ENCODE assay signal across 1 cellular context in the genomic region with DNA sequence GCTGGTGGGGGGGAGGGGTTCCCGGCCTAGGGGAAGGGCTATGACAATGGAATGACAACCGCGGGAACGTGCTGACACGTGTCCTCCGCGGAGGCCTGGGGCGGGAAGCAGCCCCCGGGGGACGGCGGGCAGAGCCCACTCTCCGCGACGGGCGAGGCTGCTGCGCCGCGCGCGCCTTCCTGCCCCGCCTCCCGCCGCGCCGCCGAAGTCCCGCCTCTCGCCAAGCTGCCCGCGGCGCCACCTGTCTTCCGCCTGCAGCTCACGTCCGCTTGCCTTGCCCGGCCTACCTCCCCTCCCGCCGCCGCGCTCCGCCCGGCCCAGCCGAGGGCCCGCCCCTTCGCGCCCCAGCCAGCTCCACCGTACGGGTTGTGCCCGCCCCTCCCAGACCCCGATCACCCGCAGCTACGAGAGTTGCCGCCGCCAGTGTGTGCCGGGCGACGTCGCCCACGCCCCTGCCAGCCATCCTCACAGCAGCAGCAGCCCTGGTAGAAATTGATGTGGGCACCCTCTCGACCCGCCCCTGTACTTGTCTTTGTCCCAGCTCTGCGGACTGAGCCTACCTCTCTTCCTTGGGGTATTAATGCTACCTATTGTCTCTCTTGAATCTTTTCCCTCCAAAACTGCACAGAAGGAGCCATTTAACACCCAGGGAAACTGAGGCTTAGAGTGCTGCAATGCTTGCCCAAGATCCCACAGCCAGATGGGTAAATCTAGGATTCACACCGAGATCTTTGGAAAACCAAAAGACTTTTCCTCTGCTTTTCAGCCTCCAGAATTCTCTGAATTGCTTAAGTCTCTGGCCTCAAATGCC.
A peak's percentile ranks its signal among the peaks of the same experiment; 100 is the strongest.
TF ChIP-seq lines count a peak whose summit lies in the region.

A gene with protein sequence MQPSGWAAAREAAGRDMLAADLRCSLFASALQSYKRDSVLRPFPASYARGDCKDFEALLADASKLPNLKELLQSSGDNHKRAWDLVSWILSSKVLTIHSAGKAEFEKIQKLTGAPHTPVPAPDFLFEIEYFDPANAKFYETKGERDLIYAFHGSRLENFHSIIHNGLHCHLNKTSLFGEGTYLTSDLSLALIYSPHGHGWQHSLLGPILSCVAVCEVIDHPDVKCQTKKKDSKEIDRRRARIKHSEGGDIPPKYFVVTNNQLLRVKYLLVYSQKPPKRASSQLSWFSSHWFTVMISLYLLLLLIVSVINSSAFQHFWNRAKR (minus strand): TSS at position 180 of the 811 bp plus-strand sequence. CDS start 457 bp downstream, outside the sequence.

TF ChIP-seq in K562, 482 proteins besides CTCF, POLR2A, EP300 and RAD21 (continued from another document and continues in another):
- TF ChIP-seq, protein P1, sequence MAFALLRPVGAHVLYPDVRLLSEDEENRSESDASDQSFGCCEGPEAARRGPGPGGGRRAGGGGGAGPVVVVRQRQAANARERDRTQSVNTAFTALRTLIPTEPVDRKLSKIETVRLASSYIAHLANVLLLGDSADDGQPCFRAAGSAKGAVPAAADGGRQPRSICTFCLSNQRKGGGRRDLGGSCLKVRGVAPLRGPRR (CRISPR knock-in tag; IDR thresholded peaks at IDR 0.05), result no peak
- TF ChIP-seq BCL6 (CRISPR knock-in tag; IDR thresholded peaks at IDR 0.05) (no peak), FOXP1 (CRISPR knock-in tag; IDR thresholded peaks at IDR 0.05) (0 out of 2 replicates have a peak, but pooled peaks have one; percentile 58), ATF1 (CRISPR knock-in tag; IDR thresholded peaks at IDR 0.05) (no peak), ATF1 (tag; IDR thresholded peaks at IDR 0.05) (peak; percentile 45; the same call in 1 of the 2 replicates), TAF7 (tag; IDR thresholded peaks at IDR 0.05) (no peak), SUPT5H (IDR thresholded peaks at IDR 0.05) (0 out of 2 replicates have a peak, but pooled peaks have one; percentile 53), FOXJ3 (CRISPR knock-in tag; IDR thresholded peaks at IDR 0.05) (no peak), ZNF3 (CRISPR knock-in tag; IDR thresholded peaks at IDR 0.05) (no peak), IRF2 (CRISPR knock-in tag; IDR thresholded peaks at IDR 0.05) (no peak), PHF8 (IDR thresholded peaks at IDR 0.05; ENCODE audit: borderline replicate concordance, low read length) (peak; percentile 83; the same call in 1 of the 2 replicates), L3MBTL2 (IDR thresholded peaks at IDR 0.05) (peak; percentile 65), ATF7 (IDR thresholded peaks at IDR 0.05) (no peak; the same call in 1 of the 2 replicates), ZNF12 (CRISPR knock-in tag; IDR thresholded peaks at IDR 0.05) (no peak), ZC3H11A (IDR thresholded peaks at IDR 0.05; ENCODE audit: low read depth, low read length) (no peak), CCNT2 (IDR thresholded peaks at IDR 0.05; ENCODE audit: borderline replicate concordance, extremely low read depth, insufficient read length, low read depth, low read length) (peak; percentile 76), SP1 (CRISPR knock-in tag; IDR thresholded peaks at IDR 0.05) (peak; percentile 24; the same call in 1 of the 2 replicates), ZC3H8 (IDR thresholded peaks at IDR 0.05) (no peak), PCBP1 (IDR thresholded peaks at IDR 0.05; ENCODE audit: low read depth, low read length, poor library complexity, severe bottlenecking) (peak; percentile 81), RBFOX2 (IDR thresholded peaks at IDR 0.05; ENCODE audit: low read depth, low read length) (peak; percentile 71), ARID1B (IDR thresholded peaks at IDR 0.05) (no peak), MEIS2 (IDR thresholded peaks at IDR 0.05; ENCODE audit: partially characterized antibody) (peak; percentile 26), ETV5 (CRISPR knock-in tag; IDR thresholded peaks at IDR 0.05; ENCODE audit: low read depth) (no peak), HNRNPL (IDR thresholded peaks at IDR 0.05; ENCODE audit: low read depth, low read length) (peak; percentile 96), ZNF24 (IDR thresholded peaks at IDR 0.05) (no peak; the same call in 1 of the 2 replicates)
- TF ChIP-seq, protein P2, sequence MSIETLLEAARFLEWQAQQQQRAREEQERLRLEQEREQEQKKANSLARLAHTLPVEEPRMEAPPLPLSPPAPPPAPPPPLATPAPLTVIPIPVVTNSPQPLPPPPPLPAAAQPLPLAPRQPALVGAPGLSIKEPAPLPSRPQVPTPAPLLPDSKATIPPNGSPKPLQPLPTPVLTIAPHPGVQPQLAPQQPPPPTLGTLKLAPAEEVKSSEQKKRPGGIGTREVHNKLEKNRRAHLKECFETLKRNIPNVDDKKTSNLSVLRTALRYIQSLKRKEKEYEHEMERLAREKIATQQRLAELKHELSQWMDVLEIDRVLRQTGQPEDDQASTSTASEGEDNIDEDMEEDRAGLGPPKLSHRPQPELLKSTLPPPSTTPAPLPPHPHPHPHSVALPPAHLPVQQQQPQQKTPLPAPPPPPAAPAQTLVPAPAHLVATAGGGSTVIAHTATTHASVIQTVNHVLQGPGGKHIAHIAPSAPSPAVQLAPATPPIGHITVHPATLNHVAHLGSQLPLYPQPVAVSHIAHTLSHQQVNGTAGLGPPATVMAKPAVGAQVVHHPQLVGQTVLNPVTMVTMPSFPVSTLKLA (conservative IDR thresholded peaks at IDR 0.05), result peak in 1 of 2 experiments; percentile 23; a peak in 2 of 4 replicates
- TF ChIP-seq, protein P3, sequence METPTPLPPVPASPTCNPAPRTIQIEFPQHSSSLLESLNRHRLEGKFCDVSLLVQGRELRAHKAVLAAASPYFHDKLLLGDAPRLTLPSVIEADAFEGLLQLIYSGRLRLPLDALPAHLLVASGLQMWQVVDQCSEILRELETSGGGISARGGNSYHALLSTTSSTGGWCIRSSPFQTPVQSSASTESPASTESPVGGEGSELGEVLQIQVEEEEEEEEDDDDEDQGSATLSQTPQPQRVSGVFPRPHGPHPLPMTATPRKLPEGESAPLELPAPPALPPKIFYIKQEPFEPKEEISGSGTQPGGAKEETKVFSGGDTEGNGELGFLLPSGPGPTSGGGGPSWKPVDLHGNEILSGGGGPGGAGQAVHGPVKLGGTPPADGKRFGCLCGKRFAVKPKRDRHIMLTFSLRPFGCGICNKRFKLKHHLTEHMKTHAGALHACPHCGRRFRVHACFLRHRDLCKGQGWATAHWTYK (CRISPR knock-in tag; IDR thresholded peaks at IDR 0.05), result 0 out of 2 replicates have a peak, but pooled peaks have one; percentile 55
- TF ChIP-seq, protein P4, sequence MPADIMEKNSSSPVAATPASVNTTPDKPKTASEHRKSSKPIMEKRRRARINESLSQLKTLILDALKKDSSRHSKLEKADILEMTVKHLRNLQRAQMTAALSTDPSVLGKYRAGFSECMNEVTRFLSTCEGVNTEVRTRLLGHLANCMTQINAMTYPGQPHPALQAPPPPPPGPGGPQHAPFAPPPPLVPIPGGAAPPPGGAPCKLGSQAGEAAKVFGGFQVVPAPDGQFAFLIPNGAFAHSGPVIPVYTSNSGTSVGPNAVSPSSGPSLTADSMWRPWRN (IDR thresholded peaks at IDR 0.05; ENCODE audit: low read depth), result no peak
- TF ChIP-seq, protein P5, sequence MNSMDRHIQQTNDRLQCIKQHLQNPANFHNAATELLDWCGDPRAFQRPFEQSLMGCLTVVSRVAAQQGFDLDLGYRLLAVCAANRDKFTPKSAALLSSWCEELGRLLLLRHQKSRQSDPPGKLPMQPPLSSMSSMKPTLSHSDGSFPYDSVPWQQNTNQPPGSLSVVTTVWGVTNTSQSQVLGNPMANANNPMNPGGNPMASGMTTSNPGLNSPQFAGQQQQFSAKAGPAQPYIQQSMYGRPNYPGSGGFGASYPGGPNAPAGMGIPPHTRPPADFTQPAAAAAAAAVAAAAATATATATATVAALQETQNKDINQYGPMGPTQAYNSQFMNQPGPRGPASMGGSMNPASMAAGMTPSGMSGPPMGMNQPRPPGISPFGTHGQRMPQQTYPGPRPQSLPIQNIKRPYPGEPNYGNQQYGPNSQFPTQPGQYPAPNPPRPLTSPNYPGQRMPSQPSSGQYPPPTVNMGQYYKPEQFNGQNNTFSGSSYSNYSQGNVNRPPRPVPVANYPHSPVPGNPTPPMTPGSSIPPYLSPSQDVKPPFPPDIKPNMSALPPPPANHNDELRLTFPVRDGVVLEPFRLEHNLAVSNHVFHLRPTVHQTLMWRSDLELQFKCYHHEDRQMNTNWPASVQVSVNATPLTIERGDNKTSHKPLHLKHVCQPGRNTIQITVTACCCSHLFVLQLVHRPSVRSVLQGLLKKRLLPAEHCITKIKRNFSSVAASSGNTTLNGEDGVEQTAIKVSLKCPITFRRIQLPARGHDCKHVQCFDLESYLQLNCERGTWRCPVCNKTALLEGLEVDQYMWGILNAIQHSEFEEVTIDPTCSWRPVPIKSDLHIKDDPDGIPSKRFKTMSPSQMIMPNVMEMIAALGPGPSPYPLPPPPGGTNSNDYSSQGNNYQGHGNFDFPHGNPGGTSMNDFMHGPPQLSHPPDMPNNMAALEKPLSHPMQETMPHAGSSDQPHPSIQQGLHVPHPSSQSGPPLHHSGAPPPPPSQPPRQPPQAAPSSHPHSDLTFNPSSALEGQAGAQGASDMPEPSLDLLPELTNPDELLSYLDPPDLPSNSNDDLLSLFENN (IDR thresholded peaks at IDR 0.05; ENCODE audit: low read depth in 2 of 2, low read length in 2 of 2), result no peak
- TF ChIP-seq, protein P6, sequence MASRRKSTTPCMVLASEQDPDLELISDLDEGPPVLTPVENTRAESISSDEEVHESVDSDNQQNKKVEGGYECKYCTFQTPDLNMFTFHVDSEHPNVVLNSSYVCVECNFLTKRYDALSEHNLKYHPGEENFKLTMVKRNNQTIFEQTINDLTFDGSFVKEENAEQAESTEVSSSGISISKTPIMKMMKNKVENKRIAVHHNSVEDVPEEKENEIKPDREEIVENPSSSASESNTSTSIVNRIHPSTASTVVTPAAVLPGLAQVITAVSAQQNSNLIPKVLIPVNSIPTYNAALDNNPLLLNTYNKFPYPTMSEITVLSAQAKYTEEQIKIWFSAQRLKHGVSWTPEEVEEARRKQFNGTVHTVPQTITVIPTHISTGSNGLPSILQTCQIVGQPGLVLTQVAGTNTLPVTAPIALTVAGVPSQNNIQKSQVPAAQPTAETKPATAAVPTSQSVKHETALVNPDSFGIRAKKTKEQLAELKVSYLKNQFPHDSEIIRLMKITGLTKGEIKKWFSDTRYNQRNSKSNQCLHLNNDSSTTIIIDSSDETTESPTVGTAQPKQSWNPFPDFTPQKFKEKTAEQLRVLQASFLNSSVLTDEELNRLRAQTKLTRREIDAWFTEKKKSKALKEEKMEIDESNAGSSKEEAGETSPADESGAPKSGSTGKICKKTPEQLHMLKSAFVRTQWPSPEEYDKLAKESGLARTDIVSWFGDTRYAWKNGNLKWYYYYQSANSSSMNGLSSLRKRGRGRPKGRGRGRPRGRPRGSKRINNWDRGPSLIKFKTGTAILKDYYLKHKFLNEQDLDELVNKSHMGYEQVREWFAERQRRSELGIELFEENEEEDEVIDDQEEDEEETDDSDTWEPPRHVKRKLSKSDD (conservative IDR thresholded peaks at IDR 0.05; ENCODE audit: low read length), result no peak
- TF ChIP-seq, protein P7, sequence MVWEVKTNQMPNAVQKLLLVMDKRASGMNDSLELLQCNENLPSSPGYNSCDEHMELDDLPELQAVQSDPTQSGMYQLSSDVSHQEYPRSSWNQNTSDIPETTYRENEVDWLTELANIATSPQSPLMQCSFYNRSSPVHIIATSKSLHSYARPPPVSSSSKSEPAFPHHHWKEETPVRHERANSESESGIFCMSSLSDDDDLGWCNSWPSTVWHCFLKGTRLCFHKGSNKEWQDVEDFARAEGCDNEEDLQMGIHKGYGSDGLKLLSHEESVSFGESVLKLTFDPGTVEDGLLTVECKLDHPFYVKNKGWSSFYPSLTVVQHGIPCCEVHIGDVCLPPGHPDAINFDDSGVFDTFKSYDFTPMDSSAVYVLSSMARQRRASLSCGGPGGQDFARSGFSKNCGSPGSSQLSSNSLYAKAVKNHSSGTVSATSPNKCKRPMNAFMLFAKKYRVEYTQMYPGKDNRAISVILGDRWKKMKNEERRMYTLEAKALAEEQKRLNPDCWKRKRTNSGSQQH (CRISPR knock-in tag; IDR thresholded peaks at IDR 0.05), result no peak
- TF ChIP-seq, protein P8, sequence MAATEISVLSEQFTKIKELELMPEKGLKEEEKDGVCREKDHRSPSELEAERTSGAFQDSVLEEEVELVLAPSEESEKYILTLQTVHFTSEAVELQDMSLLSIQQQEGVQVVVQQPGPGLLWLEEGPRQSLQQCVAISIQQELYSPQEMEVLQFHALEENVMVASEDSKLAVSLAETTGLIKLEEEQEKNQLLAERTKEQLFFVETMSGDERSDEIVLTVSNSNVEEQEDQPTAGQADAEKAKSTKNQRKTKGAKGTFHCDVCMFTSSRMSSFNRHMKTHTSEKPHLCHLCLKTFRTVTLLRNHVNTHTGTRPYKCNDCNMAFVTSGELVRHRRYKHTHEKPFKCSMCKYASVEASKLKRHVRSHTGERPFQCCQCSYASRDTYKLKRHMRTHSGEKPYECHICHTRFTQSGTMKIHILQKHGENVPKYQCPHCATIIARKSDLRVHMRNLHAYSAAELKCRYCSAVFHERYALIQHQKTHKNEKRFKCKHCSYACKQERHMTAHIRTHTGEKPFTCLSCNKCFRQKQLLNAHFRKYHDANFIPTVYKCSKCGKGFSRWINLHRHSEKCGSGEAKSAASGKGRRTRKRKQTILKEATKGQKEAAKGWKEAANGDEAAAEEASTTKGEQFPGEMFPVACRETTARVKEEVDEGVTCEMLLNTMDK (IDR thresholded peaks at IDR 0.05; ENCODE audit: borderline replicate concordance, insufficient read depth, low read depth, low read length, poor library complexity, severe bottlenecking), result peak; percentile 82
- TF ChIP-seq, protein P9, sequence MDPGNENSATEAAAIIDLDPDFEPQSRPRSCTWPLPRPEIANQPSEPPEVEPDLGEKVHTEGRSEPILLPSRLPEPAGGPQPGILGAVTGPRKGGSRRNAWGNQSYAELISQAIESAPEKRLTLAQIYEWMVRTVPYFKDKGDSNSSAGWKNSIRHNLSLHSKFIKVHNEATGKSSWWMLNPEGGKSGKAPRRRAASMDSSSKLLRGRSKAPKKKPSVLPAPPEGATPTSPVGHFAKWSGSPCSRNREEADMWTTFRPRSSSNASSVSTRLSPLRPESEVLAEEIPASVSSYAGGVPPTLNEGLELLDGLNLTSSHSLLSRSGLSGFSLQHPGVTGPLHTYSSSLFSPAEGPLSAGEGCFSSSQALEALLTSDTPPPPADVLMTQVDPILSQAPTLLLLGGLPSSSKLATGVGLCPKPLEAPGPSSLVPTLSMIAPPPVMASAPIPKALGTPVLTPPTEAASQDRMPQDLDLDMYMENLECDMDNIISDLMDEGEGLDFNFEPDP (CRISPR knock-in tag; IDR thresholded peaks at IDR 0.05), result no peak
- TF ChIP-seq, protein P10, sequence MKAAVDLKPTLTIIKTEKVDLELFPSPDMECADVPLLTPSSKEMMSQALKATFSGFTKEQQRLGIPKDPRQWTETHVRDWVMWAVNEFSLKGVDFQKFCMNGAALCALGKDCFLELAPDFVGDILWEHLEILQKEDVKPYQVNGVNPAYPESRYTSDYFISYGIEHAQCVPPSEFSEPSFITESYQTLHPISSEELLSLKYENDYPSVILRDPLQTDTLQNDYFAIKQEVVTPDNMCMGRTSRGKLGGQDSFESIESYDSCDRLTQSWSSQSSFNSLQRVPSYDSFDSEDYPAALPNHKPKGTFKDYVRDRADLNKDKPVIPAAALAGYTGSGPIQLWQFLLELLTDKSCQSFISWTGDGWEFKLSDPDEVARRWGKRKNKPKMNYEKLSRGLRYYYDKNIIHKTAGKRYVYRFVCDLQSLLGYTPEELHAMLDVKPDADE (conservative IDR thresholded peaks at IDR 0.05; ENCODE audit: control insufficient read depth, low read depth, low read length), result peak; percentile 87
- TF ChIP-seq, protein P11, sequence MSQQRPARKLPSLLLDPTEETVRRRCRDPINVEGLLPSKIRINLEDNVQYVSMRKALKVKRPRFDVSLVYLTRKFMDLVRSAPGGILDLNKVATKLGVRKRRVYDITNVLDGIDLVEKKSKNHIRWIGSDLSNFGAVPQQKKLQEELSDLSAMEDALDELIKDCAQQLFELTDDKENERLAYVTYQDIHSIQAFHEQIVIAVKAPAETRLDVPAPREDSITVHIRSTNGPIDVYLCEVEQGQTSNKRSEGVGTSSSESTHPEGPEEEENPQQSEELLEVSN (IDR thresholded peaks at IDR 0.05; ENCODE audit: borderline replicate concordance in 1 of 2, extremely low read depth in 1 of 2, insufficient read depth in 1 of 2, insufficient read length in 1 of 2, low read depth in 1 of 2, low read length in 1 of 2, poor library complexity in 1 of 2, severe bottlenecking in 1 of 2), result peak; percentile 89 to 91
